ENCODE assay signal across 1 cellular context in the genomic region with DNA sequence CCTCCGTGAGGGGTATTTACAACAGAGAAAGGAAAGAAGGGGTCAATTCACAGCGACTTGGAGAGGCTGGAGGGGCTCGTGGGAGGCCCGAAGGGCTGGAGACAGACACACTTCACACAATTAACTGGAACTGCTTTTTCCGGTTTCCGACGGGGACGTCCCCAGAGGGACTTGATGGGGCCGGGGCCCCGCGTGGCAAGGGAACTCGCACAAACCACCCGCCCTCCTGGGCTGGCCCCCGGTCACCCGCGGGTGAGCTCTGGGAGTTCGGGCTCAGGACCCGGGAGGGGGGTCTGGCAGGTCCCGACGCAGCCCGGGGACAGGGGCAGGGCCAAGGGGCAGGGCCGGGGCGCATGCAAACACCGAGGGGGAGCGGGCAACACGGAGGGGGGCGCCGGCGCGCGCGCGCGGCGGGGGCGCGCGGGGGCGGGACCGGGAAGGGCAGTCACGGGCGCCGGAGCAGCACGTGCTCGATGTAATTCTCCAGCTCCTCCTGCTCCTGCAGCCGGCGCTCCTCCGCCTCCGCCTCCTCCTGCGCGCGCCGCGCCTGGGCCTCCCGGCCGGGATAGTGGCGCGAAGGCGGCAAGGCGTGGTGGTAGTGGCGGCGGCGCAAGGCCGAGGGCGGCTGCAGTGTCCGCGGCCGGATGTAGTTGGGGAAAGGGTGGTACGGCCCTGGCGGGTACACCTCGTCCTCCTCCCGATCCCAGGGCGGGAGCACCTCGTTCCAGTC.
TF ChIP-seq lines count a peak whose summit lies in the region.

No MANE protein-coding gene starts in this region.

TF ChIP-seq in HEK293, 187 proteins besides CTCF, POLR2A, EP300 and RAD21 (continued from another document and continues in another):
- TF ChIP-seq, protein P1, sequence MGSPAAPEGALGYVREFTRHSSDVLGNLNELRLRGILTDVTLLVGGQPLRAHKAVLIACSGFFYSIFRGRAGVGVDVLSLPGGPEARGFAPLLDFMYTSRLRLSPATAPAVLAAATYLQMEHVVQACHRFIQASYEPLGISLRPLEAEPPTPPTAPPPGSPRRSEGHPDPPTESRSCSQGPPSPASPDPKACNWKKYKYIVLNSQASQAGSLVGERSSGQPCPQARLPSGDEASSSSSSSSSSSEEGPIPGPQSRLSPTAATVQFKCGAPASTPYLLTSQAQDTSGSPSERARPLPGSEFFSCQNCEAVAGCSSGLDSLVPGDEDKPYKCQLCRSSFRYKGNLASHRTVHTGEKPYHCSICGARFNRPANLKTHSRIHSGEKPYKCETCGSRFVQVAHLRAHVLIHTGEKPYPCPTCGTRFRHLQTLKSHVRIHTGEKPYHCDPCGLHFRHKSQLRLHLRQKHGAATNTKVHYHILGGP (tag by site-specific recombination; IDR thresholded peaks at IDR 0.05) = no peak
- TF ChIP-seq ZNF335 (tag by site-specific recombination; conservative IDR thresholded peaks at IDR 0.05) (peak; percentile 49; the same call in 1 of the 2 replicates), ZNF843 (tag by site-specific recombination; IDR thresholded peaks at IDR 0.05) (no peak), SP7 (tag by site-specific recombination; IDR thresholded peaks at IDR 0.05) (no peak), ZNF660 (tag by site-specific recombination; IDR thresholded peaks at IDR 0.05) (peak; percentile 26; the same call in 1 of the 2 replicates), ZNF416 (tag by site-specific recombination; IDR thresholded peaks at IDR 0.05) (no peak), REPIN1 (tag by site-specific recombination; IDR thresholded peaks at IDR 0.05; ENCODE audit: low read depth) (no peak), ZNF548 (tag by site-specific recombination; IDR thresholded peaks at IDR 0.05) (no peak), KLF1 (tag by site-specific recombination; IDR thresholded peaks at IDR 0.05) (peak; percentile 11; the same call in 1 of the 2 replicates), ZNF202 (tag by site-specific recombination; IDR thresholded peaks at IDR 0.05; ENCODE audit: borderline replicate concordance) (no peak), SCRT2 (tag by site-specific recombination; IDR thresholded peaks at IDR 0.05) (no peak), EGR2 (tag by site-specific recombination; IDR thresholded peaks at IDR 0.05; ENCODE audit: low read depth) (peak; percentile 23), HOXC10 (CRISPR knock-in tag; IDR thresholded peaks at IDR 0.05) (no peak), ZBTB20 (tag by site-specific recombination; IDR thresholded peaks at IDR 0.05) (peak; percentile 47; the same call in 1 of the 2 replicates), ZNF433 (tag by site-specific recombination; IDR thresholded peaks at IDR 0.05; ENCODE audit: low read depth) (no peak), ZNF785 (tag by site-specific recombination; IDR thresholded peaks at IDR 0.05) (no peak), ZNF174 (tag by site-specific recombination; IDR thresholded peaks at IDR 0.05) (no peak), GLIS1 (tag by site-specific recombination; IDR thresholded peaks at IDR 0.05) (peak; percentile 55), ZNF777 (tag by site-specific recombination; IDR thresholded peaks at IDR 0.05; ENCODE audit: borderline replicate concordance) (no peak), ZNF311 (tag by site-specific recombination; IDR thresholded peaks at IDR 0.05; ENCODE audit: borderline replicate concordance) (no peak), ZNF707 (tag by site-specific recombination; IDR thresholded peaks at IDR 0.05) (no peak), ZNF561 (tag by site-specific recombination; IDR thresholded peaks at IDR 0.05; ENCODE audit: borderline replicate concordance) (no peak), TRIM28 (IDR thresholded peaks at IDR 0.05; ENCODE audit: borderline replicate concordance, low read length) (no peak), MEIS1 (CRISPR knock-in tag; IDR thresholded peaks at IDR 0.05; ENCODE audit: borderline replicate concordance) (no peak), SETDB1 (IDR thresholded peaks at IDR 0.05; ENCODE audit: insufficient read length, low read length) (no peak), KLF16 (tag by site-specific recombination; IDR thresholded peaks at IDR 0.05) (no peak), ZNF221 (tag by site-specific recombination; IDR thresholded peaks at IDR 0.05; ENCODE audit: borderline replicate concordance) (no peak), ZBTB8A (tag by site-specific recombination; IDR thresholded peaks at IDR 0.05) (0 out of 2 replicates have a peak, but pooled peaks have one; percentile 11), ZNF664 (tag by site-specific recombination; IDR thresholded peaks at IDR 0.05) (no peak), ZNF560 (tag by site-specific recombination; IDR thresholded peaks at IDR 0.05; ENCODE audit: borderline replicate concordance) (no peak), HOXA7 (CRISPR knock-in tag; IDR thresholded peaks at IDR 0.05; ENCODE audit: borderline replicate concordance) (no peak), ZIC2 (tag by site-specific recombination; IDR thresholded peaks at IDR 0.05) (peak; percentile 63), ZNF48 (tag by site-specific recombination; IDR thresholded peaks at IDR 0.05) (no peak), ZNF112 (tag by site-specific recombination; IDR thresholded peaks at IDR 0.05) (no peak), ZNF510 (tag by site-specific recombination; IDR thresholded peaks at IDR 0.05; ENCODE audit: insufficient replicate concordance) (no peak), KLF8 (tag by site-specific recombination; IDR thresholded peaks at IDR 0.05) (no peak), BCL11B (tag by site-specific recombination; IDR thresholded peaks at IDR 0.05; ENCODE audit: low read depth) (no peak), ZNF175 (tag by site-specific recombination; IDR thresholded peaks at IDR 0.05) (no peak), ZBTB7A (tag by site-specific recombination; IDR thresholded peaks at IDR 0.05; ENCODE audit: low read depth) (no peak)
- TF ChIP-seq, protein P2, sequence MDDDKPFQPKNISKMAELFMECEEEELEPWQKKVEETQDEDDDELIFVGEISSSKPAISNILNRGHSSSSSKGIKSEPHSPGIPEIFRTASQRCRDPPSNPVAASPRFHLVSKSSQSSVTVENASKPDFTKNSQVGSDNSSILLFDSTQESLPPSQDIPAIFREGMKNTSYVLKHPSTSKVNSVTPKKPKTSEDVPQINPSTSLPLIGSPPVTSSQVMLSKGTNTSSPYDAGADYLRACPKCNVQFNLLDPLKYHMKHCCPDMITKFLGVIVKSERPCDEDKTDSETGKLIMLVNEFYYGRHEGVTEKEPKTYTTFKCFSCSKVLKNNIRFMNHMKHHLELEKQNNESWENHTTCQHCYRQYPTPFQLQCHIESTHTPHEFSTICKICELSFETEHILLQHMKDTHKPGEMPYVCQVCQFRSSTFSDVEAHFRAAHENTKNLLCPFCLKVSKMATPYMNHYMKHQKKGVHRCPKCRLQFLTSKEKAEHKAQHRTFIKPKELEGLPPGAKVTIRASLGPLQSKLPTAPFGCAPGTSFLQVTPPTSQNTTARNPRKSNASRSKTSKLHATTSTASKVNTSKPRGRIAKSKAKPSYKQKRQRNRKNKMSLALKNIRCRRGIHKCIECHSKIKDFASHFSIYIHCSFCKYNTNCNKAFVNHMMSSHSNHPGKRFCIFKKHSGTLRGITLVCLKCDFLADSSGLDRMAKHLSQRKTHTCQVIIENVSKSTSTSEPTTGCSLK (tag by site-specific recombination; IDR thresholded peaks at IDR 0.05) = no peak
- TF ChIP-seq, protein P3, sequence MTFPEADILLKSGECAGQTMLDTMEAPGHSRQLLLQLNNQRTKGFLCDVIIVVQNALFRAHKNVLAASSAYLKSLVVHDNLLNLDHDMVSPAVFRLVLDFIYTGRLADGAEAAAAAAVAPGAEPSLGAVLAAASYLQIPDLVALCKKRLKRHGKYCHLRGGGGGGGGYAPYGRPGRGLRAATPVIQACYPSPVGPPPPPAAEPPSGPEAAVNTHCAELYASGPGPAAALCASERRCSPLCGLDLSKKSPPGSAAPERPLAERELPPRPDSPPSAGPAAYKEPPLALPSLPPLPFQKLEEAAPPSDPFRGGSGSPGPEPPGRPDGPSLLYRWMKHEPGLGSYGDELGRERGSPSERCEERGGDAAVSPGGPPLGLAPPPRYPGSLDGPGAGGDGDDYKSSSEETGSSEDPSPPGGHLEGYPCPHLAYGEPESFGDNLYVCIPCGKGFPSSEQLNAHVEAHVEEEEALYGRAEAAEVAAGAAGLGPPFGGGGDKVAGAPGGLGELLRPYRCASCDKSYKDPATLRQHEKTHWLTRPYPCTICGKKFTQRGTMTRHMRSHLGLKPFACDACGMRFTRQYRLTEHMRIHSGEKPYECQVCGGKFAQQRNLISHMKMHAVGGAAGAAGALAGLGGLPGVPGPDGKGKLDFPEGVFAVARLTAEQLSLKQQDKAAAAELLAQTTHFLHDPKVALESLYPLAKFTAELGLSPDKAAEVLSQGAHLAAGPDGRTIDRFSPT (tag by site-specific recombination; IDR thresholded peaks at IDR 0.05) = 0 out of 2 replicates have a peak, but pooled peaks have one; percentile 50
- TF ChIP-seq, protein P4, sequence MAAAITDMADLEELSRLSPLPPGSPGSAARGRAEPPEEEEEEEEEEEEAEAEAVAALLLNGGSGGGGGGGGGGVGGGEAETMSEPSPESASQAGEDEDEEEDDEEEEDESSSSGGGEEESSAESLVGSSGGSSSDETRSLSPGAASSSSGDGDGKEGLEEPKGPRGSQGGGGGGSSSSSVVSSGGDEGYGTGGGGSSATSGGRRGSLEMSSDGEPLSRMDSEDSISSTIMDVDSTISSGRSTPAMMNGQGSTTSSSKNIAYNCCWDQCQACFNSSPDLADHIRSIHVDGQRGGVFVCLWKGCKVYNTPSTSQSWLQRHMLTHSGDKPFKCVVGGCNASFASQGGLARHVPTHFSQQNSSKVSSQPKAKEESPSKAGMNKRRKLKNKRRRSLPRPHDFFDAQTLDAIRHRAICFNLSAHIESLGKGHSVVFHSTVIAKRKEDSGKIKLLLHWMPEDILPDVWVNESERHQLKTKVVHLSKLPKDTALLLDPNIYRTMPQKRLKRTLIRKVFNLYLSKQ (tag by site-specific recombination; IDR thresholded peaks at IDR 0.05; ENCODE audit: borderline replicate concordance) = no peak
- TF ChIP-seq, protein P5, sequence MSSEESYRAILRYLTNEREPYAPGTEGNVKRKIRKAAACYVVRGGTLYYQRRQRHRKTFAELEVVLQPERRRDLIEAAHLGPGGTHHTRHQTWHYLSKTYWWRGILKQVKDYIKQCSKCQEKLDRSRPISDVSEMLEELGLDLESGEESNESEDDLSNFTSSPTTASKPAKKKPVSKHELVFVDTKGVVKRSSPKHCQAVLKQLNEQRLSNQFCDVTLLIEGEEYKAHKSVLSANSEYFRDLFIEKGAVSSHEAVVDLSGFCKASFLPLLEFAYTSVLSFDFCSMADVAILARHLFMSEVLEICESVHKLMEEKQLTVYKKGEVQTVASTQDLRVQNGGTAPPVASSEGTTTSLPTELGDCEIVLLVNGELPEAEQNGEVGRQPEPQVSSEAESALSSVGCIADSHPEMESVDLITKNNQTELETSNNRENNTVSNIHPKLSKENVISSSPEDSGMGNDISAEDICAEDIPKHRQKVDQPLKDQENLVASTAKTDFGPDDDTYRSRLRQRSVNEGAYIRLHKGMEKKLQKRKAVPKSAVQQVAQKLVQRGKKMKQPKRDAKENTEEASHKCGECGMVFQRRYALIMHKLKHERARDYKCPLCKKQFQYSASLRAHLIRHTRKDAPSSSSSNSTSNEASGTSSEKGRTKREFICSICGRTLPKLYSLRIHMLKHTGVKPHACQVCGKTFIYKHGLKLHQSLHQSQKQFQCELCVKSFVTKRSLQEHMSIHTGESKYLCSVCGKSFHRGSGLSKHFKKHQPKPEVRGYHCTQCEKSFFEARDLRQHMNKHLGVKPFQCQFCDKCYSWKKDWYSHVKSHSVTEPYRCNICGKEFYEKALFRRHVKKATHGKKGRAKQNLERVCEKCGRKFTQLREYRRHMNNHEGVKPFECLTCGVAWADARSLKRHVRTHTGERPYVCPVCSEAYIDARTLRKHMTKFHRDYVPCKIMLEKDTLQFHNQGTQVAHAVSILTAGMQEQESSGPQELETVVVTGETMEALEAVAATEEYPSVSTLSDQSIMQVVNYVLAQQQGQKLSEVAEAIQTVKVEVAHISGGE (tag by site-specific recombination; conservative IDR thresholded peaks at IDR 0.05; ENCODE audit: low read depth) = no peak; the same call in 1 of the 2 replicates
- TF ChIP-seq, protein P6, sequence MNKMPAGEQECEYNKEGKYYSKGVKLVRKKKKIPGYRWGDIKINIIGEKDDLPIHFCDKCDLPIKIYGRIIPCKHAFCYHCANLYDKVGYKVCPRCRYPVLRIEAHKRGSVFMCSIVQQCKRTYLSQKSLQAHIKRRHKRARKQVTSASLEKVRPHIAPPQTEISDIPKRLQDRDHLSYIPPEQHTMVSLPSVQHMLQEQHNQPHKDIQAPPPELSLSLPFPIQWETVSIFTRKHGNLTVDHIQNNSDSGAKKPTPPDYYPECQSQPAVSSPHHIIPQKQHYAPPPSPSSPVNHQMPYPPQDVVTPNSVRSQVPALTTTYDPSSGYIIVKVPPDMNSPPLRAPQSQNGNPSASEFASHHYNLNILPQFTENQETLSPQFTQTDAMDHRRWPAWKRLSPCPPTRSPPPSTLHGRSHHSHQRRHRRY (tag by site-specific recombination; IDR thresholded peaks at IDR 0.05) = no peak
- TF ChIP-seq, protein P7, sequence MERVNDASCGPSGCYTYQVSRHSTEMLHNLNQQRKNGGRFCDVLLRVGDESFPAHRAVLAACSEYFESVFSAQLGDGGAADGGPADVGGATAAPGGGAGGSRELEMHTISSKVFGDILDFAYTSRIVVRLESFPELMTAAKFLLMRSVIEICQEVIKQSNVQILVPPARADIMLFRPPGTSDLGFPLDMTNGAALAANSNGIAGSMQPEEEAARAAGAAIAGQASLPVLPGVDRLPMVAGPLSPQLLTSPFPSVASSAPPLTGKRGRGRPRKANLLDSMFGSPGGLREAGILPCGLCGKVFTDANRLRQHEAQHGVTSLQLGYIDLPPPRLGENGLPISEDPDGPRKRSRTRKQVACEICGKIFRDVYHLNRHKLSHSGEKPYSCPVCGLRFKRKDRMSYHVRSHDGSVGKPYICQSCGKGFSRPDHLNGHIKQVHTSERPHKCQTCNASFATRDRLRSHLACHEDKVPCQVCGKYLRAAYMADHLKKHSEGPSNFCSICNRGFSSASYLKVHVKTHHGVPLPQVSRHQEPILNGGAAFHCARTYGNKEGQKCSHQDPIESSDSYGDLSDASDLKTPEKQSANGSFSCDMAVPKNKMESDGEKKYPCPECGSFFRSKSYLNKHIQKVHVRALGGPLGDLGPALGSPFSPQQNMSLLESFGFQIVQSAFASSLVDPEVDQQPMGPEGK (tag by site-specific recombination; IDR thresholded peaks at IDR 0.05) = 0 out of 2 replicates have a peak, but pooled peaks have one; percentile 51
- TF ChIP-seq, protein P8, sequence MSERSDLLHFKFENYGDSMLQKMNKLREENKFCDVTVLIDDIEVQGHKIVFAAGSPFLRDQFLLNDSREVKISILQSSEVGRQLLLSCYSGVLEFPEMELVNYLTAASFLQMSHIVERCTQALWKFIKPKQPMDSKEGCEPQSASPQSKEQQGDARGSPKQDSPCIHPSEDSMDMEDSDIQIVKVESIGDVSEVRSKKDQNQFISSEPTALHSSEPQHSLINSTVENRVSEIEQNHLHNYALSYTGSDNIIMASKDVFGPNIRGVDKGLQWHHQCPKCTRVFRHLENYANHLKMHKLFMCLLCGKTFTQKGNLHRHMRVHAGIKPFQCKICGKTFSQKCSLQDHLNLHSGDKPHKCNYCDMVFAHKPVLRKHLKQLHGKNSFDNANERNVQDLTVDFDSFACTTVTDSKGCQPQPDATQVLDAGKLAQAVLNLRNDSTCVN (tag by site-specific recombination; optimal IDR thresholded peaks at IDR 0.05) = peak; percentile 86
- TF ChIP-seq, protein P9, sequence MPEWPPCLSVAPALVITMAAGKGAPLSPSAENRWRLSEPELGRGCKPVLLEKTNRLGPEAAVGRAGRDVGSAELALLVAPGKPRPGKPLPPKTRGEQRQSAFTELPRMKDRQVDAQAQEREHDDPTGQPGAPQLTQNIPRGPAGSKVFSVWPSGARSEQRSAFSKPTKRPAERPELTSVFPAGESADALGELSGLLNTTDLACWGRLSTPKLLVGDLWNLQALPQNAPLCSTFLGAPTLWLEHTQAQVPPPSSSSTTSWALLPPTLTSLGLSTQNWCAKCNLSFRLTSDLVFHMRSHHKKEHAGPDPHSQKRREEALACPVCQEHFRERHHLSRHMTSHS (tag by site-specific recombination; IDR thresholded peaks at IDR 0.05) = no peak
